In genomic region chr1:230113605-230114241, GRCh38 we compare ENCODE assay signal across 12 cellular contexts. TPM values are rescaled to one million over a fixed set of nuclear protein-coding genes. Genes with fewer than 3 reads are reported as not detected.
DNase-seq lines count a peak whose midpoint lies in the region; ATAC-seq, FAIRE-seq and TF ChIP-seq lines count a peak whose summit lies in the region.
"Had no signal": no experiment of that assay in that cellular context is flagged by ENCODE, and none has a peak within 500 bp of the region (broad histone marks: within the 10 kb centered on the region; RNA-seq: fewer than 3 reads in every experiment).

No MANE protein-coding gene starts in this region.

- 0 out of 2 replicates have a peak overlapping the region, but pooled peaks have one; percentile 6 for H4K5ac ChIP-seq in IMR-90 (ENCODE audit: low read depth, low read length)

- TF ChIP-seq CTCF in IMR-90 (conservative IDR thresholded peaks at IDR 0.05; ENCODE audit: low read depth, low read length) = no peak
- no peak for TF ChIP-seq CTCF in dorsolateral prefrontal cortex (IDR thresholded peaks at IDR 0.05 in 54 of 56, conservative IDR thresholded peaks at IDR 0.05 in 2 of 56; ENCODE audit: low read depth in 1 of 56, partially characterized antibody in 56 of 56)

- H4K20me1 ChIP-seq in IMR-90 (ENCODE audit: insufficient read depth, low read length) = peaks cover 43% of the 10 kb centered on the region

- H3K36me3 ChIP-seq in ACC112 (ENCODE audit: insufficient read depth, low read length) (peaks cover 6% of the 10 kb centered on the region; the same call in 1 of the 2 replicates), IMR-90 (ENCODE audit: control insufficient read depth, insufficient read depth, low read length) (peaks cover 1% of the 10 kb centered on the region; the same call in 1 of the 2 replicates), small intestine (ENCODE audit: control insufficient read depth in 2 of 2, insufficient read depth in 2 of 2, low read length in 2 of 2) (no peaks in the 10 kb centered on the region)

- peak overlapping the region; percentile 84 for H2AK5ac ChIP-seq in IMR-90 (ENCODE audit: low read depth, low read length)

- BruUV-seq in IMR-90 (replicated peaks; lab: Mats Ljungman, UMichigan) = no TSS peak

- peak overlapping the region; percentile 83 for H3K4ac ChIP-seq in IMR-90 (ENCODE audit: low read depth, low read length)

- peak; percentile 71; the same call in 1 of the 2 replicates for TF ChIP-seq POLR2A in IMR-90 (IDR thresholded peaks at IDR 0.05; ENCODE audit: low read depth, low read length)

- no peaks in the 10 kb centered on the region for H3K27me3 Mint-ChIP-seq in activated naive CD8-positive, alpha-beta T cell treated with anti-CD3 and anti-CD28 coated beads for 36 hours

- H3K4me1 Mint-ChIP-seq in activated naive CD8-positive, alpha-beta T cell treated with anti-CD3 and anti-CD28 coated beads for 36 hours = peaks cover 64% of the 10 kb centered on the region

- peak overlapping the region; percentile 67 for H3K56ac ChIP-seq in IMR-90 (ENCODE audit: extremely low read depth, insufficient read depth, low read length)

- peak overlapping the region; percentile 84; the same call in 1 of the 2 replicates for H4K91ac ChIP-seq in IMR-90 (ENCODE audit: insufficient read depth, low read depth, low read length)

- DNase-seq in IMR-90 (peak; percentile 99), dorsolateral prefrontal cortex (no peak), medulla oblongata (ENCODE audit: extremely low spot score) (peak; percentile 53), posterior vena cava (ENCODE audit: low spot score) (no peak), small intestine (no peak)
- no peak for DNase-seq in activated naive CD8-positive, alpha-beta T cell treated with anti-CD3 and anti-CD28 coated beads for 36 hours
- DNase-seq: NCI-H526 treated with DMSO at 0.1 percent for 48 hours; stimulated activated naive CD4-positive, alpha-beta T cell treated with Interleukin-2 at 50 U/mL for 16 hours had no signal

- no peak for FAIRE-seq in small intestine (lab: Jason Lieb, UNC)
- FAIRE-seq: D721Med had no signal

- peak overlapping the region; percentile 56 for H2AK9ac ChIP-seq in IMR-90 (replicated peaks; ENCODE audit: low read depth, low read length, poor library complexity)

- H4K8ac ChIP-seq in IMR-90 (ENCODE audit: low read depth in 2 of 2, low read length in 2 of 2) = peak overlapping the region; percentile 10 to 57

- TF ChIP-seq RAD21 in IMR-90 (IDR thresholded peaks at IDR 0.05; ENCODE audit: low read length) = peak; percentile 1; the same call in 1 of the 2 replicates

- peaks cover 49 to 85% of the 10 kb centered on the region in 2 experiments for H3K79me1 ChIP-seq in IMR-90 (ENCODE audit: low read depth in 1 of 2, low read length in 2 of 2)

- POLR2A ChIA-PET in IMR-90 (lab: Charles Lee; ENCODE audit: unreplicated experiment) = no interaction called here

- no peaks in the 10 kb centered on the region for H3K9me3 Mint-ChIP-seq in activated naive CD8-positive, alpha-beta T cell treated with anti-CD3 and anti-CD28 coated beads for 36 hours
- H3K9me3 Mint-ChIP-seq: activated T-helper 2 cell treated with anti-CD3 and anti-CD28 coated beads, Interferon-gamma antibody, Interleukin-2, Interleukin-4, amounts not matched to agents 10 μg/mL and 5 μg/mL and 100 μg/mL, durations not matched to agents 14 hours and 24 hours and 36 hours had no signal

- H2BK15ac ChIP-seq in IMR-90 (ENCODE audit: low read depth, low read length) = peak overlapping the region; percentile 57; the same call in 2 of the 3 replicates

- H2BK20ac ChIP-seq in IMR-90 (ENCODE audit: low read depth, low read length) = peak overlapping the region; percentile 47

- no peak overlapping the region for H3K4me3 Mint-ChIP-seq in activated naive CD8-positive, alpha-beta T cell treated with anti-CD3 and anti-CD28 coated beads for 36 hours

- CTCF ChIA-PET in IMR-90 (lab: Yijun Ruan, JAX) = interaction anchor here (0.8 kb wide), 1 partner anchor 10 kb away, joined by 3 read pairs; no protein-coding TSS in a partner anchor

- H3K9me1 ChIP-seq in IMR-90 (ENCODE audit: insufficient read depth, low read length) = peaks cover 27% of the 10 kb centered on the region

- in situ Hi-C loops in IMR-90 (cut with MboI; ENCODE audit: low sequenced_read_pairs) = no loop called here

- peak overlapping the region; percentile 97 for H3K27ac ChIP-seq in ACC112 (ENCODE audit: low read depth, low read length)
- peak overlapping the region; percentile 75 for H3K27ac ChIP-seq in IMR-90 (ENCODE audit: insufficient read depth, low read length)
- peak overlapping the region in 23 of 59 donors; percentile 1 to 74 (median 53) for H3K27ac ChIP-seq in dorsolateral prefrontal cortex
- peak overlapping the region in 1 of 2 donors; percentile 89 for H3K27ac ChIP-seq in small intestine (ENCODE audit: low read depth in 1 of 2, low read length in 1 of 2)

- intact Hi-C loops in IMR-90 (cut with micrococcal nuclease) = loop anchor here (1.0 kb wide), 1 partner anchor 27 kb away; no protein-coding TSS in a partner anchor
- intact Hi-C loops in dorsolateral prefrontal cortex (cut with DNase I) = loop anchor here in 1 of 2 donors (5.0 kb wide), 2 partner anchors 39 to 59 kb away; no protein-coding TSS in a partner anchor
- intact Hi-C loops in posterior vena cava (cut with DNase I) = no loop called here

- H3K9me3 ChIP-seq in IMR-90 (ENCODE audit: control insufficient read depth, insufficient read depth, low read length) = no peaks in the 10 kb centered on the region
- H3K9me3 ChIP-seq in small intestine (ENCODE audit: control insufficient read depth, low read depth) = no peaks in the 10 kb centered on the region

- WGBS in IMR-90 (ENCODE audit: extremely low coverage in 2 of 2, insufficient read length in 1 of 2), 2 experiments = 14% methylated on average over 7 of the region's 17 CpGs; no CpG with 5 or more reads in 1 of the 2 experiments
- 67 to 89% (median 85%) methylated on average over 17 of the region's 17 CpGs for WGBS in small intestine, 3 donors

- peak; percentile 76 for ATAC-seq in IMR-90 (ENCODE audit: low read depth)
- ATAC-seq in GM21360 (IDR thresholded peaks at IDR 0.05; ENCODE audit: unreplicated experiment) = no peak

- H3K4me2 ChIP-seq in IMR-90 (ENCODE audit: low read depth, low read length) = peak overlapping the region; percentile 82

- peak overlapping the region; percentile 75 for H2BK120ac ChIP-seq in IMR-90 (ENCODE audit: low read depth, low read length)

- peak overlapping the region; percentile 81 for H2BK5ac ChIP-seq in IMR-90 (ENCODE audit: low read depth, low read length, poor library complexity, severe bottlenecking)

- peak overlapping the region; percentile 78 for H3K23ac ChIP-seq in IMR-90 (ENCODE audit: low read depth, low read length)

- H3K27me3 ChIP-seq in ACC112 (ENCODE audit: insufficient read depth, low read length) (no peaks in the 10 kb centered on the region), IMR-90 (ENCODE audit: control insufficient read depth, insufficient read depth, low read length) (no peaks in the 10 kb centered on the region), dorsolateral prefrontal cortex (no peaks in the 10 kb centered on the region), small intestine (ENCODE audit: control insufficient read depth in 2 of 2, insufficient read depth in 2 of 2, low read length in 2 of 2) (no peaks in the 10 kb centered on the region)

- peaks cover 31% of the 10 kb centered on the region for H3K36me3 Mint-ChIP-seq in activated naive CD8-positive, alpha-beta T cell treated with anti-CD3 and anti-CD28 coated beads for 36 hours

- dilution Hi-C loops in IMR-90 (cut with HindIII; ENCODE audit: low sequenced_read_pairs, unreplicated experiment) = no loop called here

- H3K27ac Mint-ChIP-seq in activated naive CD8-positive, alpha-beta T cell treated with anti-CD3 and anti-CD28 coated beads for 36 hours = no peak overlapping the region
- H3K27ac Mint-ChIP-seq: activated T-helper 2 cell treated with anti-CD3 and anti-CD28 coated beads, Interferon-gamma antibody, Interleukin-2, Interleukin-4, amounts not matched to agents 10 μg/mL and 5 μg/mL and 100 μg/mL, durations not matched to agents 14 hours and 24 hours and 36 hours had no signal

- peaks cover 86% of the 10 kb centered on the region for H3K79me2 ChIP-seq in ACC112 (ENCODE audit: control insufficient read depth, insufficient read depth, low read length, unreplicated experiment)

- H2AFZ ChIP-seq in ACC112 (ENCODE audit: low read length, unreplicated experiment) (peak overlapping the region; percentile 5), IMR-90 (replicated peaks; ENCODE audit: low read length, poor library complexity) (peak overlapping the region; percentile 69)

- H3K4me3 ChIP-seq in ACC112 (ENCODE audit: low read depth, low read length) (peak overlapping the region; percentile 65), IMR-90 (ENCODE audit: insufficient read depth, low read depth, low read length) (peak overlapping the region; percentile 34), dorsolateral prefrontal cortex (peak overlapping the region in 43 of 59 donors; percentile 0 to 55 (median 27)), small intestine (ENCODE audit: low read depth in 1 of 2, low read length in 2 of 2) (no peak overlapping the region)

- peak overlapping the region; percentile 38 for H3K18ac ChIP-seq in IMR-90 (ENCODE audit: low read depth, low read length)

- H3K9ac ChIP-seq in IMR-90 (ENCODE audit: low read depth, low read length) = peak overlapping the region; percentile 61

- H3K4me1 ChIP-seq in ACC112 (ENCODE audit: control insufficient read depth, insufficient read depth, low read length, unreplicated experiment) = peaks cover 33% of the 10 kb centered on the region
- H3K4me1 ChIP-seq in IMR-90 (ENCODE audit: control insufficient read depth, insufficient read depth, low read length) = peaks cover 25% of the 10 kb centered on the region
- peaks cover 3 to 14% of the 10 kb centered on the region in 2 donors for H3K4me1 ChIP-seq in small intestine (ENCODE audit: control insufficient read depth in 2 of 2, insufficient read depth in 1 of 2, low read depth in 1 of 2, low read length in 1 of 2)

- peak overlapping the region; percentile 64 for H3K14ac ChIP-seq in IMR-90 (replicated peaks; ENCODE audit: low read depth, low read length)

TF ChIP-seq in IMR-90, 13 proteins besides CTCF, POLR2A, EP300 and RAD21 (continues in another document):
- peak; percentile 54; the same call in 1 of the 2 replicates for TF ChIP-seq CEBPB (IDR thresholded peaks at IDR 0.05; ENCODE audit: low read depth, low read length)
- peak; percentile 80 for TF ChIP-seq RCOR1 (IDR thresholded peaks at IDR 0.05; ENCODE audit: insufficient replicate concordance, low read length)
- TF ChIP-seq MAFK (IDR thresholded peaks at IDR 0.05; ENCODE audit: low read depth, low read length) = no peak; the same call in 1 of the 2 replicates
- no peak; the same call in 1 of the 2 replicates for TF ChIP-seq MAZ (IDR thresholded peaks at IDR 0.05; ENCODE audit: borderline replicate concordance, low read depth, low read length)

RNA-seq across cellular contexts. Expression of gene GALNT2, which starts 46.7 kb away (rescaled TPM):
- total RNA-seq in IMR-90 (2012; rRNA removed) = 50.4 and 58.6 TPM in 2 replicates
- polyA plus RNA-seq in IMR-90 (2012; rRNA removed) = 170 and 189 TPM in 2 replicates
- 173 and 231 TPM in 2 replicates for polyA plus RNA-seq in IMR-90 (2012; cell fraction: cytosol; rRNA removed)
- polyA plus RNA-seq in IMR-90 (2012; cell fraction: nucleus; rRNA removed; ENCODE audit: low replicate concordance) = 130 and 137 TPM in 2 replicates
- total RNA-seq in dorsolateral prefrontal cortex = 10 to 100 TPM; 32.6 to 75.9 (median 45.2) TPM
- 10 to 100 TPM; 72.6 to 79.6 TPM for total RNA-seq in posterior vena cava
- 10 to 100 TPM; 10.8 to 33.9 (median 12.7) TPM for polyA plus RNA-seq in small intestine
- 10 to 100 TPM; 46.5 to 48.2 TPM for total RNA-seq in activated naive CD8-positive, alpha-beta T cell treated with anti-CD3 and anti-CD28 coated beads for 36 hours

Comparison
In these comparisons a context has a peak if more than half of its experiments do, and no peak if none do; other contexts are left out.
1. H3K4me3 ChIP-seq: peak in ACC112 (single experiment), IMR-90 (single experiment) and dorsolateral prefrontal cortex (43 of 59); none in small intestine (0 of 2).
2. DNase-seq: peak in IMR-90 (single experiment) and medulla oblongata (single experiment); none in dorsolateral prefrontal cortex (0 of 10), posterior vena cava (single experiment), small intestine (single experiment) and activated naive CD8-positive, alpha-beta T cell treated with anti-CD3 and anti-CD28 coated beads for 36 hours (single experiment).